Comparison of ENCODE assay signal across 1 cellular context in the genomic region with DNA sequence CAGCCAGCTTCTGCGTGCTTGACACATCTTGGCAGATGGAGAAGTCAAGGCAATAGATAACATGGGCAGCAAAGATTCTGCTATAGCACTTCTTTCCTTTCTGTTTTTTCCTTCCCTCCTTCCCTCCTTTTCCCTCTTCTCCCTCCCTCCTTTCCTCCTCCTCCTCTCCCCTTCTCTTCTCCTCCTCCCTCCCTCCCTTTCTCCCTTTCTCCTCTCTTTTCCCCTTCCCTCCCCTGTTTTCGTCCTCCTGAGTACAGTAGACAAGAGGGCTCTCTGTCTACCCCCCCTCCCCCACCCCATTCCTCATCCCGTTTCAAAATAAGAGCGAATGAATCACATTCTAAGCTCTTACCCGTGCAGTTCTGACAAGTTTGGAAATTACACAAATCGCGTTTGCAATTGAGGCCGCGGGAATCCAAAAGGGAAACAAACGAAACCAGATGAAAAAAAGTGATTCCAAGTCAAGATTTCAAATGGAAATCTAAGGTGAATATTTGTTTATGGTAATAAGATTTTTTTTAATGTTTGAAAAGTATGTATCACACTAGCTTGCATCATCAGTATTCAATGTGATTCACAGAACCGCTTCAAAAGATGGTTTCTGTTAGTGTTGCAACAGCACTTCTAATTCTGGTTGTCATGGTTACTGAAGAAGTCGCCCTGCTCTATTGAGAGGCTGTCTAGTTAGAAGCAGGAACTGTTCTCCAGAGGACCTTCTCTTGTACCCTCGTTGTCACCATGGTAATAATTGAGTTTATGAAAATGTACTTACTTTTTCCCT.
TF ChIP-seq lines count a peak whose summit lies in the region.

No MANE protein-coding gene starts in this region.

TF ChIP-seq in endothelial cell of umbilical vein, 7 proteins besides CTCF, POLR2A, EP300 and RAD21:
- no peak for TF ChIP-seq MYC (IDR thresholded peaks at IDR 0.05; ENCODE audit: low read depth, low read length)
- TF ChIP-seq POLR2AphosphoS5 (IDR thresholded peaks at IDR 0.05; ENCODE audit: insufficient read depth, low read depth, low read length): no peak
- TF ChIP-seq FOS (IDR thresholded peaks at IDR 0.05; ENCODE audit: borderline replicate concordance, insufficient read depth, low read length): no peak
- no peak for TF ChIP-seq GATA2 (IDR thresholded peaks at IDR 0.05; ENCODE audit: insufficient read depth, insufficient read length, low read depth, low read length)
- no peak for TF ChIP-seq EZH2 (IDR thresholded peaks at IDR 0.05; ENCODE audit: borderline replicate concordance, low read depth, low read length, severe bottlenecking)
- TF ChIP-seq JUN (IDR thresholded peaks at IDR 0.05; ENCODE audit: borderline replicate concordance, insufficient read depth, insufficient read length, low read depth): no peak
- TF ChIP-seq, protein P1, sequence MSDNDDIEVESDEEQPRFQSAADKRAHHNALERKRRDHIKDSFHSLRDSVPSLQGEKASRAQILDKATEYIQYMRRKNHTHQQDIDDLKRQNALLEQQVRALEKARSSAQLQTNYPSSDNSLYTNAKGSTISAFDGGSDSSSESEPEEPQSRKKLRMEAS (IDR thresholded peaks at IDR 0.05; ENCODE audit: insufficient read depth, insufficient read length): no peak
